14 cellular contexts compared by ENCODE assay signal in the genomic region with DNA sequence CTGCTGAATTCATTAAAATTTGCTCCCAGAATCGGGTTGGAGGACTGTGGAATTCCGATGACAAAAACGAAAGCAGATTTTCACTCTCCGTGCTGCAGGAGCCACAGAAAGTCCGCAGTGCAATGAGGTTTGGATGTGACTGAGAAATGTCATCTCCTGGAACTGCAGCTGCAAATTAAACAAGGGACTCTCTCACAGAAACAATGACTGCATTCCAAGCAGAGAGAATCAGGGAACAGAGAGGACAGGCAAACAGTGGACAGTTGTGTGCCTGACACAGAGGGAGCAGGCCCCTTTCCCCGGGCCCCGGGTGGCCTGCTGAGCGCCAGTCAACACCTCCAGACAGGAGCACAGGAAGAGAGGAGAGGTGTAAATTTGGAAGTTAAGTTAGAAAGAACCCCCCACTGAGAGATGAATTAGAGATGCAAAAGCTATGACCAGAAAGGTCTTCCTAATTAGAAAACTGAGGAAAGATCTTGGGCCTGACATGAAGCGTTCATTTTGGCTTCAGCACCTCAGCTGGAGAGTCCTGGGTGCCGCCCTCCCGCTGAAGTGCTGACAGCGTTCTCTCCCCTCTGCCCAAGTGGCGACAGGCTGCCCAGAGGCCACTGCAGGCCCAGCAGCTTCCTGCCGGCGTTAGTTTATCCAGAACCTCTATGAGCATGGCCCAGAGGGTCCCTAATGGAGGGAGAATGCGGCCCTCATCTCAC.
DNase-seq lines count a peak whose midpoint lies in the region; ATAC-seq and TF ChIP-seq lines count a peak whose summit lies in the region.
"Had no signal": no experiment of that assay in that cellular context is flagged by ENCODE, and none has a peak within 500 bp of the region (broad histone marks: within the 10 kb centered on the region; RNA-seq: fewer than 3 reads in every experiment).

No MANE protein-coding gene starts in this region.

- no peaks in the 10 kb centered on the region for H4K20me1 ChIP-seq in smooth muscle cell (ENCODE audit: low read depth)

- H2AFZ ChIP-seq in smooth muscle cell (ENCODE audit: low read depth) = peak overlapping the region; percentile 76

- no peaks in the 10 kb centered on the region for H3K27me3 ChIP-seq in HUES64 (ENCODE audit: insufficient read depth, low read length)
- H3K27me3 ChIP-seq in layer of hippocampus (ENCODE audit: control insufficient read depth, insufficient read depth, low read length) = no peaks in the 10 kb centered on the region
- no peaks in the 10 kb centered on the region for H3K27me3 ChIP-seq in smooth muscle cell (ENCODE audit: low read depth)
- no peaks in the 10 kb centered on the region for H3K27me3 ChIP-seq in colonic mucosa
- H3K27me3 ChIP-seq: neutrophil had no signal

- ATAC-seq in HG03139 (IDR thresholded peaks at IDR 0.05; ENCODE audit: unreplicated experiment) = no peak
- ATAC-seq: PC-3 had no signal

- H3F3A ChIP-seq in smooth muscle cell (ENCODE audit: low read depth) = no peaks in the 10 kb centered on the region

- H3K36me3 ChIP-seq in HUES64 (ENCODE audit: insufficient read depth, low read length) (no peaks in the 10 kb centered on the region), smooth muscle cell (ENCODE audit: low read depth) (no peaks in the 10 kb centered on the region), colonic mucosa (no peaks in the 10 kb centered on the region)
- H3K36me3 ChIP-seq: neutrophil had no signal

- peak overlapping the region; percentile 36; the same call in 1 of the 2 replicates for H3K27ac ChIP-seq in HUES64 (ENCODE audit: low read depth, low read length)
- peak overlapping the region; percentile 100 for H3K27ac ChIP-seq in cingulate gyrus (ENCODE audit: low read depth, low read length)
- peak overlapping the region; percentile 97 for H3K27ac ChIP-seq in layer of hippocampus (ENCODE audit: low read depth, low read length)
- no peak overlapping the region for H3K27ac ChIP-seq in smooth muscle cell (ENCODE audit: low read depth)
- no peak overlapping the region for H3K27ac ChIP-seq in colonic mucosa
- H3K27ac ChIP-seq: neutrophil had no signal

- 21% methylated on average over 16 of the region's 16 CpGs for WGBS in HUES64
- WGBS in smooth muscle cell (ENCODE audit: low lambda C conversion rate) = 51% methylated on average over 16 of the region's 16 CpGs

- peaks cover 18% of the 10 kb centered on the region for H3K4me1 ChIP-seq in HUES64 (ENCODE audit: insufficient read depth, low read length)
- H3K4me1 ChIP-seq in smooth muscle cell (ENCODE audit: low read depth) = peaks cover 11% of the 10 kb centered on the region
- H3K4me1 ChIP-seq in colonic mucosa = no peaks in the 10 kb centered on the region

- H3K9ac ChIP-seq in HUES64 (ENCODE audit: low read depth, low read length) (no peak overlapping the region), smooth muscle cell (ENCODE audit: low read depth) (no peak overlapping the region), colonic mucosa (ENCODE audit: low read depth in 2 of 2, low read length in 2 of 2) (no peak overlapping the region)

- TF ChIP-seq CTCF in smooth muscle cell (IDR thresholded peaks at IDR 0.05; ENCODE audit: borderline replicate concordance, insufficient read depth, poor library complexity, severe bottlenecking) = no peak
- TF ChIP-seq CTCF in colonic mucosa (IDR thresholded peaks at IDR 0.05) = no peak

- DNase-seq in smooth muscle cell (lab: John Stamatoyannopoulos, UW; ENCODE audit: unreplicated experiment) = no peak
- no peak for DNase-seq in NCI-H2171 (lab: John Stamatoyannopoulos, UW)
- no peak for DNase-seq in H4 (ENCODE audit: low spot score)
- DNase-seq in colonic mucosa = no peak
- DNase-seq: activated B cell treated with CpG ODN at 0.5 μM for 24 hours; activated naive CD4-positive, alpha-beta T cell treated with anti-CD3 and anti-CD28 coated beads, Interleukin-2, amount 50 U/mL, for 16 hours; foreskin melanocyte; NCI-H1694; PC-3 had no signal

- H3K9me3 ChIP-seq in HUES64 (ENCODE audit: insufficient read depth, low read depth, low read length) (peaks cover 8% of the 10 kb centered on the region), smooth muscle cell (replicated peaks; ENCODE audit: low read depth) (no peaks in the 10 kb centered on the region), colonic mucosa (no peaks in the 10 kb centered on the region)
- H3K9me3 ChIP-seq: neutrophil had no signal

- intact Hi-C loops in colonic mucosa (cut with DNase I) = no loop called here

- H3K4me3 ChIP-seq in HUES64 (ENCODE audit: low read length) (no peak overlapping the region), smooth muscle cell (peak overlapping the region; percentile 25), colonic mucosa (no peak overlapping the region)

- no peaks in the 10 kb centered on the region for H3K79me2 ChIP-seq in smooth muscle cell (ENCODE audit: low read depth)

- H3K4me2 ChIP-seq in smooth muscle cell = peak overlapping the region; percentile 57

Comparison
In these comparisons a context has a peak if more than half of its experiments do, and no peak if none do; other contexts are left out.
1. H3K27ac ChIP-seq: peak in HUES64 (single experiment), cingulate gyrus (single experiment) and layer of hippocampus (single experiment); none in smooth muscle cell (single experiment) and colonic mucosa (single experiment).